In the genomic region with DNA sequence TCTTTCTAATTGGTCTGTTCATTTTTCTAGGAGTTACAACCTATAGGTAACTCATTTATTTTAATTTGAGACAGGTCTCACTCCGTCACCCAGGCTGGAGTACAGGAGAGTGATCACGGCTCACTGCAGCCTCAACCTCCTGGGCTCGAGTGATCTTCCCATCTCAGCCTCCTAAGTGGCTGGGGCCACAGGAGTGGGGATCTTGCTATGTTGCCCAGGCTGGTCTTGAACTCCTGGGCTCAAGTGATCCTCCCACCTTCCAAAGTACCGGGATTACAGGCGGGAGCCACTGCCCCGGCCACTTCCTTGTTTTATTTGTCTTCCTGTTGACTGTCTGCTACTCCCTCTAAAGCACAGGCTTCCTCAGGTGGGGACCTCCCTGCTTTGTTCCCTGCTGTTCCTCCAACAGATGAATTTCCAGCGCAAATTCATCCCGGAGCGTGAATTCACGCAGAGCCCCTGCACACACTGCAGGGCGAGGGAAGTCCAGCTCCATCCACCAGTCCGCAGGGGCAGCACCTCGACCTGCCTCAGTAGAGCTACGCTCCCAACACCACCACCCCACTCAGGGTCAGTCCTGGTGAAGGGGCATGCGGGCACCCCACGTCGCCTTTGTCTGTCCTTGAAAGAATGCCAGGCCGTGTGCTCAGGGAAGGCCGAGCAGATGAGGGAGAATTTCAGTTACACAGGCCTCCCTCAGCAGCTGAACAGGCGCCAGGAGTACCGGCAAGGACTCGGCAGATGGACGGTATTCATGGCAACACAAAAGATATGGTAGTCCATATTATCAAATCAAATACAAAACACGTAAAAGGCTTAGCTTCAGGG, we compare ENCODE assay signal across 12 cellular contexts. TPM values are rescaled to one million over a fixed set of nuclear protein-coding genes. Genes with fewer than 3 reads are reported as not detected.
A peak's percentile ranks its signal among the peaks of the same experiment; 100 is the strongest.
DNase-seq lines count a peak whose midpoint lies in the region; ATAC-seq lines count a peak whose summit lies in the region.
"Had no signal": no experiment of that assay in that cellular context is flagged by ENCODE, and none has a peak within 500 bp of the region (broad histone marks: within the 10 kb centered on the region; RNA-seq: fewer than 3 reads in every experiment).

No MANE protein-coding gene starts in this region.

- DNase-seq in DMS153 treated with DMSO at 0.1 percent for 48 hours (lab: John Stamatoyannopoulos, UW; ENCODE audit: unreplicated experiment) (peak; percentile 83), NCI-H1694 (lab: John Stamatoyannopoulos, UW) (peak; percentile 74), SHP77 treated with DMSO at 0.1 percent for 48 hours (lab: John Stamatoyannopoulos, UW) (peak; percentile 17), left colon (no peak), foreskin melanocyte (no peak), islet precursor cell (no peak), AG08395 (ENCODE audit: low spot score) (no peak)
- DNase-seq: aorta; effector memory CD4-positive, alpha-beta T cell; gastrocnemius medialis; left cardiac atrium had no signal

- intact Hi-C loops in left colon (cut with DNase I, micrococcal nuclease), result no loop called here

- ATAC-seq in left colon (peak; percentile 32), GM19328 (IDR thresholded peaks at IDR 0.05; ENCODE audit: unreplicated experiment) (no peak)
- ATAC-seq: gastrocnemius medialis had no signal

RNA-seq across cellular contexts. Expression of gene QSOX2, which starts 6.3 kb away (rescaled TPM):
- total RNA-seq in left colon, result 1 to 10 TPM; 6.1 to 7.4 TPM

RNA-seq across cellular contexts. Expression of gene LHX3, which starts 34.4 kb away (rescaled TPM):
- total RNA-seq in left colon, result not detected
- total RNA-seq: aorta, gastrocnemius medialis, left cardiac atrium had no signal

Comparison
In these comparisons a context has a peak if more than half of its experiments do, and no peak if none do; other contexts are left out.
1. DNase-seq: peak in DMS153 treated with DMSO at 0.1 percent for 48 hours (single experiment), NCI-H1694 (single experiment) and SHP77 treated with DMSO at 0.1 percent for 48 hours (single experiment); none in left colon (0 of 2), foreskin melanocyte (single experiment), islet precursor cell (single experiment) and AG08395 (single experiment).